In genomic region chr2:61426267-61426897, GRCh38 we compare ENCODE assay signal across 8 cellular contexts. TPM values are rescaled to one million over a fixed set of nuclear protein-coding genes. Genes with fewer than 3 reads are reported as not detected.
DNase-seq lines count a peak whose midpoint lies in the region; ATAC-seq and TF ChIP-seq lines count a peak whose summit lies in the region.

No MANE protein-coding gene starts in this region.

- CTCF ChIA-PET in CD8-positive, alpha-beta memory T cell (lab: Charles Lee), result interaction anchor here (0.6 to 1.9 kb wide), 23 partner anchors 10 to 234 kb away, joined by 3 to 9 read pairs (median 4); partner anchors contain the start of gene XPO1

- ATAC-seq in GM19438 (IDR thresholded peaks at IDR 0.05; ENCODE audit: low read depth, unreplicated experiment), result peak; percentile 59
- ATAC-seq in HG03469 (IDR thresholded peaks at IDR 0.05; ENCODE audit: unreplicated experiment), result peak; percentile 54
- ATAC-seq in T-helper 17 cell, result peak; percentile 93
- peak; percentile 94 for ATAC-seq in left colon

- peaks cover 0 to 3% (median 0%) of the 10 kb centered on the region in 3 donors for H3K36me3 Mint-ChIP-seq in CD8-positive, alpha-beta memory T cell
- H3K36me3 Mint-ChIP-seq in T-helper 17 cell (ENCODE audit: low read depth), result no peaks in the 10 kb centered on the region

- TF ChIP-seq CTCF in ascending aorta (IDR thresholded peaks at IDR 0.05), result peak; percentile 18 to 40 (median 20)

- peaks cover 50% of the 10 kb centered on the region for H3K4me1 ChIP-seq in CD8-positive, alpha-beta memory T cell (ENCODE audit: insufficient read depth, low read length)
- peaks cover 0 to 6% of the 10 kb centered on the region in 2 donors for H3K4me1 ChIP-seq in ascending aorta

- H3K36me3 ChIP-seq in CD8-positive, alpha-beta memory T cell (ENCODE audit: insufficient read depth, low read length), result no peaks in the 10 kb centered on the region
- no peaks in the 10 kb centered on the region for H3K36me3 ChIP-seq in ascending aorta

- H3K27ac ChIP-seq in CD8-positive, alpha-beta memory T cell (ENCODE audit: low read depth, low read length), result no peak overlapping the region
- no peak overlapping the region for H3K27ac ChIP-seq in ascending aorta

- peak overlapping the region; percentile 82 to 97 (median 94) for H3K27ac Mint-ChIP-seq in CD8-positive, alpha-beta memory T cell
- H3K27ac Mint-ChIP-seq in T-helper 17 cell, result peak overlapping the region; percentile 86

- H3K27me3 ChIP-seq in CD8-positive, alpha-beta memory T cell (ENCODE audit: insufficient read depth, low read length, poor library complexity, severe bottlenecking), result no peaks in the 10 kb centered on the region
- no peaks in the 10 kb centered on the region for H3K27me3 ChIP-seq in ascending aorta

- H3K4me3 ChIP-seq in CD8-positive, alpha-beta memory T cell (ENCODE audit: low read length), result no peak overlapping the region
- no peak overlapping the region for H3K4me3 ChIP-seq in ascending aorta

- intact Hi-C loops in ascending aorta (cut with DNase I) (no loop called here), left colon (cut with DNase I, micrococcal nuclease) (no loop called here)

- peaks cover 55 to 83% (median 80%) of the 10 kb centered on the region in 3 donors for H3K4me1 Mint-ChIP-seq in CD8-positive, alpha-beta memory T cell
- H3K4me1 Mint-ChIP-seq in T-helper 17 cell, result peaks cover 47% of the 10 kb centered on the region

- H3K9me3 ChIP-seq in CD8-positive, alpha-beta memory T cell (ENCODE audit: low read length), result no peaks in the 10 kb centered on the region
- H3K9me3 ChIP-seq in T-helper 17 cell (ENCODE audit: control insufficient read depth, low read length, poor library complexity, severe bottlenecking), result no peaks in the 10 kb centered on the region
- no peaks in the 10 kb centered on the region for H3K9me3 ChIP-seq in ascending aorta

- H3K9me3 Mint-ChIP-seq in CD8-positive, alpha-beta memory T cell, result no peaks in the 10 kb centered on the region

- peak overlapping the region; percentile 0 to 49 (median 4) for H3K4me3 Mint-ChIP-seq in CD8-positive, alpha-beta memory T cell
- H3K4me3 Mint-ChIP-seq in T-helper 17 cell, result peak overlapping the region; percentile 64

- POLR2A ChIA-PET in CD8-positive, alpha-beta memory T cell (lab: Charles Lee), result interaction anchor here (0.6 to 2.6 kb wide), 3 partner anchors 15 to 112 kb away, joined by 4 to 9 read pairs (median 4); partner anchors contain the start of gene XPO1

- DNase-seq in CD8-positive, alpha-beta memory T cell, result peak; percentile 56 to 80 (median 63)
- DNase-seq in T-helper 17 cell (peak; percentile 48 to 62 (median 49)), ascending aorta (ENCODE audit: low spot score in 2 of 2) (no peak), left colon (peak; percentile 42 to 76), NCI-H187 (lab: John Stamatoyannopoulos, UW) (no peak)
- peak; percentile 36 to 56 for DNase-seq in stimulated activated CD8-positive, alpha-beta memory T cell treated with anti-CD3 and anti-CD28 coated beads, Interleukin-2, amount 100 ng/mL, for 48 hours (ENCODE audit: low read depth in 2 of 2)

- H3K27me3 Mint-ChIP-seq in CD8-positive, alpha-beta memory T cell, result no peaks in the 10 kb centered on the region
- no peaks in the 10 kb centered on the region for H3K27me3 Mint-ChIP-seq in T-helper 17 cell

RNA-seq across cellular contexts. Expression of gene USP34, which starts 44.5 kb away (rescaled TPM):
- total RNA-seq in CD8-positive, alpha-beta memory T cell, result 10 to 100 TPM; 71.9 to 74.1 TPM
- 24.1 TPM for polyA plus RNA-seq in CD8-positive, alpha-beta memory T cell
- total RNA-seq in T-helper 17 cell (100 to 1,000 TPM; 148 to 170 TPM), ascending aorta (59.3 TPM), left colon (10 to 100 TPM; 81.3 to 89.0 TPM)

Comparison
In these comparisons a context has a peak if more than half of its experiments do, and no peak if none do; other contexts are left out.
1. DNase-seq: peak in CD8-positive, alpha-beta memory T cell (5 of 5), T-helper 17 cell (3 of 3), left colon (2 of 2) and stimulated activated CD8-positive, alpha-beta memory T cell treated with anti-CD3 and anti-CD28 coated beads, Interleukin-2, amount 100 ng/mL, for 48 hours (2 of 2); none in ascending aorta (0 of 2) and NCI-H187 (0 of 2).
2. Peak in every context shown above with its lines, with median percentiles within 50 percentile points of each other: ATAC-seq.